Comparison of ENCODE assay signal across 1 cellular context in genomic region chr15:72230197-72231065, GRCh38.
A peak's percentile ranks its signal among the peaks of the same experiment; 100 is the strongest.
TF ChIP-seq lines count a peak whose summit lies in the region.

No MANE protein-coding gene starts in this region.

TF ChIP-seq in K562, 482 proteins besides CTCF, POLR2A, EP300 and RAD21 (continued from another document):
- TF ChIP-seq KDM2B (CRISPR knock-in tag; IDR thresholded peaks at IDR 0.05) (no peak), PRMT5 (CRISPR knock-in tag; IDR thresholded peaks at IDR 0.05) (no peak), CHD1 (IDR thresholded peaks at IDR 0.05; ENCODE audit: low read length) (peak; percentile 81), PCBP2 (IDR thresholded peaks at IDR 0.05; ENCODE audit: low read depth, low read length, poor library complexity, severe bottlenecking) (peak; percentile 30), ELF2 (CRISPR knock-in tag; IDR thresholded peaks at IDR 0.05) (no peak), MAFF (IDR thresholded peaks at IDR 0.05; ENCODE audit: low read length) (no peak), CC2D1A (IDR thresholded peaks at IDR 0.05) (peak; percentile 39; the same call in 1 of the 2 replicates), ZNF778 (CRISPR knock-in tag; IDR thresholded peaks at IDR 0.05) (no peak), MNT (conservative IDR thresholded peaks at IDR 0.05) (peak in 1 of 2 experiments; percentile 52; a peak in 1 of 4 replicates), SRF (CRISPR knock-in tag; IDR thresholded peaks at IDR 0.05) (peak in 1 of 2 experiments; percentile 36; a peak in 1 of 4 replicates), SMARCA4 (IDR thresholded peaks at IDR 0.05) (no peak), SAP30 (IDR thresholded peaks at IDR 0.05; ENCODE audit: borderline replicate concordance, insufficient read depth, low read depth, low read length, poor library complexity, severe bottlenecking) (no peak), RNF2 (IDR thresholded peaks at IDR 0.05) (peak; percentile 30; the same call in 1 of the 2 replicates), PML (IDR thresholded peaks at IDR 0.05; ENCODE audit: low read length) (0 out of 2 replicates have a peak, but pooled peaks have one; percentile 8), RBFOX2 (IDR thresholded peaks at IDR 0.05; ENCODE audit: low read depth, low read length) (no peak), DNMT1 (IDR thresholded peaks at IDR 0.05) (no peak), ZNF165 (CRISPR knock-in tag; IDR thresholded peaks at IDR 0.05; ENCODE audit: borderline replicate concordance) (no peak), ZC3H11A (IDR thresholded peaks at IDR 0.05; ENCODE audit: low read depth, low read length) (no peak), ZNF561 (CRISPR knock-in tag; conservative IDR thresholded peaks at IDR 0.05) (no peak), RBM25 (IDR thresholded peaks at IDR 0.05; ENCODE audit: low read depth, low read length, severe bottlenecking) (no peak), BCL6 (CRISPR knock-in tag; IDR thresholded peaks at IDR 0.05) (no peak), SIN3B (IDR thresholded peaks at IDR 0.05; ENCODE audit: low read depth) (peak; percentile 33; the same call in 1 of the 2 replicates), THRB (CRISPR knock-in tag; conservative IDR thresholded peaks at IDR 0.05) (0 out of 2 replicates have a peak, but pooled peaks have one; percentile 74), AFF4 (CRISPR knock-in tag; IDR thresholded peaks at IDR 0.05) (no peak), HINFP (tag; conservative IDR thresholded peaks at IDR 0.05; ENCODE audit: low read depth) (0 out of 2 replicates have a peak, but pooled peaks have one; percentile 15), STAT6 (CRISPR knock-in tag; IDR thresholded peaks at IDR 0.05) (no peak), ZNF282 (CRISPR knock-in tag; IDR thresholded peaks at IDR 0.05) (no peak), CREB5 (CRISPR knock-in tag; IDR thresholded peaks at IDR 0.05) (no peak), CREM (IDR thresholded peaks at IDR 0.05; ENCODE audit: low read depth) (peak; percentile 80), C11orf30 (IDR thresholded peaks at IDR 0.05; ENCODE audit: low read depth) (0 out of 2 replicates have a peak, but pooled peaks have one; percentile 13)
- TF ChIP-seq, protein P1, sequence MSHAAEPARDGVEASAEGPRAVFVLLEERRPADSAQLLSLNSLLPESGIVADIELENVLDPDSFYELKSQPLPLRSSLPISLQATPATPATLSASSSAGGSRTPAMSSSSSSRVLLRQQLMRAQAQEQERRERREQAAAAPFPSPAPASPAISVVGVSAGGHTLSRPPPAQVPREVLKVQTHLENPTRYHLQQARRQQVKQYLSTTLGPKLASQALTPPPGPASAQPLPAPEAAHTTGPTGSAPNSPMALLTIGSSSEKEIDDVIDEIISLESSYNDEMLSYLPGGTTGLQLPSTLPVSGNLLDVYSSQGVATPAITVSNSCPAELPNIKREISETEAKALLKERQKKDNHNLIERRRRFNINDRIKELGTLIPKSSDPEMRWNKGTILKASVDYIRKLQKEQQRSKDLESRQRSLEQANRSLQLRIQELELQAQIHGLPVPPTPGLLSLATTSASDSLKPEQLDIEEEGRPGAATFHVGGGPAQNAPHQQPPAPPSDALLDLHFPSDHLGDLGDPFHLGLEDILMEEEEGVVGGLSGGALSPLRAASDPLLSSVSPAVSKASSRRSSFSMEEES (CRISPR knock-in tag; IDR thresholded peaks at IDR 0.05): no peak
- TF ChIP-seq, protein P2, sequence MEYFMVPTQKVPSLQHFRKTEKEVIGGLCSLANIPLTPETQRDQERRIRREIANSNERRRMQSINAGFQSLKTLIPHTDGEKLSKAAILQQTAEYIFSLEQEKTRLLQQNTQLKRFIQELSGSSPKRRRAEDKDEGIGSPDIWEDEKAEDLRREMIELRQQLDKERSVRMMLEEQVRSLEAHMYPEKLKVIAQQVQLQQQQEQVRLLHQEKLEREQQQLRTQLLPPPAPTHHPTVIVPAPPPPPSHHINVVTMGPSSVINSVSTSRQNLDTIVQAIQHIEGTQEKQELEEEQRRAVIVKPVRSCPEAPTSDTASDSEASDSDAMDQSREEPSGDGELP (CRISPR knock-in tag; IDR thresholded peaks at IDR 0.05; ENCODE audit: borderline replicate concordance): no peak
